In genomic region chr10:116848032-116848911, GRCh38 we compare ENCODE assay signal across 8 cellular contexts. TPM values are rescaled to one million over a fixed set of nuclear protein-coding genes. Genes with fewer than 3 reads are reported as not detected.
DNase-seq lines count a peak whose midpoint lies in the region; ATAC-seq and TF ChIP-seq lines count a peak whose summit lies in the region.

No MANE protein-coding gene starts in this region.

- no peak for TF ChIP-seq CTCF in foreskin fibroblast (IDR thresholded peaks at IDR 0.05; ENCODE audit: low read depth, low read length)

- peak; percentile 76 for ATAC-seq in GM18508 (IDR thresholded peaks at IDR 0.05; ENCODE audit: insufficient read depth, unreplicated experiment)
- peak; percentile 82 for ATAC-seq in HG02870 (IDR thresholded peaks at IDR 0.05; ENCODE audit: unreplicated experiment)

- H3K4me3 ChIP-seq in foreskin fibroblast (ENCODE audit: low read depth in 1 of 2, low read length in 2 of 2) = peak overlapping the region; percentile 64 to 83

- in situ Hi-C loops in ACHN (cut with HindIII; ENCODE audit: low pct_ligation_motif_present, low pct_unique_long_range_greater_than_20kb, low sequenced_read_pairs) = no loop called here

- DNase-seq in ACHN (peak; percentile 36), RPMI7951 (ENCODE audit: low read depth) (peak; percentile 27), foreskin fibroblast (peak in 1 of 2 donors; percentile 27), HT-29 (ENCODE audit: low spot score) (no peak), NCI-H345 treated with DMSO at 0.1 percent for 48 hours (lab: John Stamatoyannopoulos, UW; ENCODE audit: unreplicated experiment) (no peak)
- peak; percentile 6 to 9 for DNase-seq in stimulated activated CD4-positive, alpha-beta T cell treated with anti-CD3 and anti-CD28 coated beads, Interleukin-15, amount 100 ng/mL, for 48 hours (ENCODE audit: low read depth in 2 of 2)

RNA-seq across cellular contexts. Expression of gene ENO4, which starts 1.0 kb away (rescaled TPM):
- not detected in 2 replicates for total RNA-seq in RPMI7951 (2014; rRNA removed; shearing (Covaris generic))
- total RNA-seq in HT-29 (2014; rRNA removed; shearing (Covaris generic)) = 0.13 TPM in 1 of 2 replicates, not detected in the other

Comparison
In these comparisons a context has a peak if more than half of its experiments do, and no peak if none do; other contexts are left out.
1. DNase-seq: peak in ACHN (single experiment), RPMI7951 (single experiment) and stimulated activated CD4-positive, alpha-beta T cell treated with anti-CD3 and anti-CD28 coated beads, Interleukin-15, amount 100 ng/mL, for 48 hours (2 of 2); none in HT-29 (single experiment) and NCI-H345 treated with DMSO at 0.1 percent for 48 hours (single experiment).